10 cellular contexts compared by ENCODE assay signal in genomic region chr17:49375544-49375943, GRCh38.
"Had no signal": no experiment of that assay in that cellular context is flagged by ENCODE, and none has a peak within 500 bp of the region (broad histone marks: within the 10 kb centered on the region; RNA-seq: fewer than 3 reads in every experiment).

No MANE protein-coding gene starts in this region.

- DNase-seq: GM23248, GOT3, H9, HCEC 1CT, HFFc6, IMR-90, KBM-7 had no signal

- H3K27ac ChIP-seq: GM23248, HL-60, KMS-11 had no signal

- H3K9ac ChIP-seq: GM23248, KMS-11 had no signal

- H3K4me3 Mint-ChIP-seq: H9, HFFc6 had no signal

- H2AFZ ChIP-seq: GM23248 had no signal

- FAIRE-seq: H54 had no signal

- H3K9me3 Mint-ChIP-seq: H9 had no signal

- H3K4me3 ChIP-seq: GM23248 had no signal

- H3K4me2 ChIP-seq: KMS-11 had no signal

- H3K27ac Mint-ChIP-seq: HFFc6 had no signal
